ENCODE assay signal across 22 cellular contexts in genomic region chr1:67680486-67680885, GRCh38.
"Had no signal": no experiment of that assay in that cellular context is flagged by ENCODE, and none has a peak within 500 bp of the region (broad histone marks: within the 10 kb centered on the region; RNA-seq: fewer than 3 reads in every experiment).

No MANE protein-coding gene starts in this region.

- H3K27me3 Mint-ChIP-seq: activated T-cell treated with anti-CD3 and anti-CD28 coated beads, Interleukin-2, amount 50 U/mL, for 24 hours; dendritic cell treated with granulocyte-macrophage colony-stimulating factor and Interleukin-4, amounts not matched to agents 40 ng/mL and 50 ng/mL, for 4 days; progenitor cell of endocrine pancreas had no signal

- H3K9me3 Mint-ChIP-seq: activated T-cell treated with anti-CD3 and anti-CD28 coated beads, Interleukin-2, amount 50 U/mL, for 24 hours; dendritic cell treated with granulocyte-macrophage colony-stimulating factor and Interleukin-4, amounts not matched to agents 40 ng/mL and 50 ng/mL, for 4 days; natural killer cell; WTC11 had no signal

- DNase-seq: activated CD8-positive, alpha-beta memory T cell treated with anti-CD3 and anti-CD28 coated beads for 24 hours; activated CD8-positive, alpha-beta memory T cell treated with anti-CD3 and anti-CD28 coated beads, Interleukin-2, amount 50 U/mL, for 4 hours; activated effector memory CD4-positive, alpha-beta T cell treated with Interleukin-2 at 50 U/mL for 16 hours; activated naive CD4-positive, alpha-beta T cell treated with anti-CD3 and anti-CD28 coated beads, Interleukin-2, amount 50 U/mL, for 16 hours; activated T-cell treated with anti-CD3 and anti-CD28 coated beads, Interleukin-2, amount 50 U/mL, for 24 hours; anterior cingulate cortex; body of pancreas; effector CD8-positive, alpha-beta T cell; gastrocnemius medialis; hypothalamus; left ventricle myocardium superior; midbrain; natural killer cell; spleen; stimulated activated CD4-positive, alpha-beta T cell treated with anti-CD3 and anti-CD28 coated beads, Interleukin-4, amount 100 ng/mL, for 1 hour; stimulated activated naive CD8-positive, alpha-beta T cell treated with anti-CD3 and anti-CD28 coated beads, Interleukin-15, Interleukin-2, amounts not matched to agents 100 U/mL and 50 U/mL, for 24 hours; T-helper 9 cell; upper lobe of right lung had no signal

- H3K36me3 ChIP-seq: esophagus muscularis mucosa, gastrocnemius medialis, spleen, upper lobe of right lung had no signal

- H3K27ac ChIP-seq: body of pancreas, esophagus muscularis mucosa, gastrocnemius medialis, spleen, upper lobe of right lung had no signal

- H3K27ac Mint-ChIP-seq: activated T-cell treated with anti-CD3 and anti-CD28 coated beads, Interleukin-2, amount 50 U/mL, for 24 hours; dendritic cell treated with granulocyte-macrophage colony-stimulating factor and Interleukin-4, amounts not matched to agents 40 ng/mL and 50 ng/mL, for 4 days; natural killer cell; progenitor cell of endocrine pancreas; WTC11 had no signal

- H3K36me3 Mint-ChIP-seq: natural killer cell, WTC11 had no signal

- H3K27me3 ChIP-seq: body of pancreas, esophagus muscularis mucosa, gastrocnemius medialis, spleen, upper lobe of right lung had no signal

- ATAC-seq: body of pancreas; gastrocnemius medialis; left ventricle myocardium superior; natural killer cell; stimulated activated naive CD8-positive, alpha-beta T cell treated with anti-CD3 and anti-CD28 coated beads, Interleukin-15, Interleukin-2, amounts not matched to agents 100 U/mL and 50 U/mL, for 24 hours; upper lobe of right lung; WTC11 had no signal

- H3K4me3 ChIP-seq: body of pancreas, esophagus muscularis mucosa, gastrocnemius medialis, spleen, upper lobe of right lung had no signal

- H3K4me3 Mint-ChIP-seq: activated T-cell treated with anti-CD3 and anti-CD28 coated beads, Interleukin-2, amount 50 U/mL, for 24 hours; dendritic cell treated with granulocyte-macrophage colony-stimulating factor and Interleukin-4, amounts not matched to agents 40 ng/mL and 50 ng/mL, for 4 days; natural killer cell; WTC11 had no signal

- H3K9me3 ChIP-seq: body of pancreas, esophagus muscularis mucosa, gastrocnemius medialis, spleen, upper lobe of right lung had no signal
